ENCODE assay signal across 8 cellular contexts in genomic region chr17:8209909-8210760, GRCh38. TPM values are rescaled to one million over a fixed set of nuclear protein-coding genes. Genes with fewer than 3 reads are reported as not detected.
DNase-seq lines count a peak whose midpoint lies in the region; ATAC-seq, FAIRE-seq and TF ChIP-seq lines count a peak whose summit lies in the region.

Gene AURKB, minus strand, starts transcription at chr17:8210575. Its CDS starts 351 bp downstream, at chr17:8210224.

- no peak for TF ChIP-seq POLR2A in tibial nerve (IDR thresholded peaks at IDR 0.05)

- H3K4me3 ChIP-seq in GM06990 (replicated peaks; ENCODE audit: low read depth, low read length) (peak within 1 kb of the TSS; percentile 85), pancreas (peak within 1 kb of the TSS in 3 of 4 donors; percentile 41 to 56 (median 44)), tibial nerve (peak within 1 kb of the TSS; percentile 45 to 66 (median 52))

- peaks cover 14% of the 10 kb centered on the region for H3K36me3 ChIP-seq in GM06990 (ENCODE audit: control insufficient read depth, insufficient read depth, low read length)
- H3K36me3 ChIP-seq in pancreas = no peaks in the 10 kb centered on the region
- no peaks in the 10 kb centered on the region for H3K36me3 ChIP-seq in tibial nerve

- H3K27ac ChIP-seq in pancreas = peak within 1 kb of the TSS in 2 of 4 donors; percentile 79 to 82
- peak within 1 kb of the TSS; percentile 80 to 93 (median 84) for H3K27ac ChIP-seq in tibial nerve

- peak; percentile 51 for FAIRE-seq in pancreas (lab: Jason Lieb, UNC)

- H3K36me3 Mint-ChIP-seq in activated naive CD4-positive, alpha-beta T cell treated with anti-CD3 and anti-CD28 coated beads, Interleukin-2, amount 50 U/mL, for 72 hours = peaks cover 37 to 39% of the 10 kb centered on the region in 2 donors

- TF ChIP-seq EP300 in tibial nerve (IDR thresholded peaks at IDR 0.05) = peak in 1 of 2 donors; percentile 80

- H3K4me1 ChIP-seq in pancreas = no peaks in the 10 kb centered on the region
- peaks cover 0 to 15% (median 7%) of the 10 kb centered on the region in 4 donors for H3K4me1 ChIP-seq in tibial nerve

- TF ChIP-seq CTCF in GM06990 (IDR thresholded peaks at IDR 0.05; ENCODE audit: insufficient read depth, low read length, poor library complexity, severe bottlenecking) = no peak
- no peak for TF ChIP-seq CTCF in pancreas (IDR thresholded peaks at IDR 0.05)
- TF ChIP-seq CTCF in tibial nerve (IDR thresholded peaks at IDR 0.05) = no peak

- ATAC-seq in HG02571 (IDR thresholded peaks at IDR 0.05; ENCODE audit: unreplicated experiment) (peak; percentile 78), pancreas (peak; percentile 98 to 99 (median 99))
- peak; percentile 97 to 98 for ATAC-seq in activated naive CD4-positive, alpha-beta T cell treated with anti-CD3 and anti-CD28 coated beads, Interleukin-2, amount 50 U/mL, for 72 hours

- WGBS in pancreas, 2 donors = 7% methylated on average over 44 to 46 of the region's 46 CpGs
- 2 to 3% methylated on average over 45 of the region's 46 CpGs for WGBS in tibial nerve, 2 donors

- DNase-seq in GM06990 (ENCODE audit: extremely low read depth, insufficient read length) (peak; percentile 90), NCI-H1048 (lab: John Stamatoyannopoulos, UW) (peak; percentile 92), SKM-1 treated with dmso at 0.1 percent for 144 hours (lab: John Stamatoyannopoulos, UW; ENCODE audit: unreplicated experiment) (peak; percentile 71), head of caudate nucleus (peak; percentile 89 to 98 (median 95)), pancreas (peak; percentile 91 to 97 (median 94)), tibial nerve (ENCODE audit: low spot score in 2 of 2) (peak; percentile 91 to 98)
- DNase-seq in activated naive CD4-positive, alpha-beta T cell treated with anti-CD3 and anti-CD28 coated beads, Interleukin-2, amount 50 U/mL, for 72 hours (ENCODE audit: low spot score in 2 of 2) = peak; percentile 91 to 94

- H3K27me3 ChIP-seq in GM06990 (replicated peaks; ENCODE audit: control insufficient read depth, insufficient read depth, low read length) (no peaks in the 10 kb centered on the region), pancreas (no peaks in the 10 kb centered on the region), tibial nerve (no peaks in the 10 kb centered on the region)

- H3K27ac Mint-ChIP-seq in activated naive CD4-positive, alpha-beta T cell treated with anti-CD3 and anti-CD28 coated beads, Interleukin-2, amount 50 U/mL, for 72 hours = peak within 1 kb of the TSS; percentile 97 to 98

- intact Hi-C loops in head of caudate nucleus (cut with DNase I) (no loop called here), pancreas (cut with DNase I) (no loop called here)

- no peaks in the 10 kb centered on the region for H3K9me3 ChIP-seq in pancreas
- no peaks in the 10 kb centered on the region for H3K9me3 ChIP-seq in tibial nerve

- no peaks in the 10 kb centered on the region for H3K9me3 Mint-ChIP-seq in activated naive CD4-positive, alpha-beta T cell treated with anti-CD3 and anti-CD28 coated beads, Interleukin-2, amount 50 U/mL, for 72 hours

RNA-seq across cellular contexts. Expression of gene AURKB, which starts in this region (rescaled TPM):
- total RNA-seq in activated naive CD4-positive, alpha-beta T cell treated with anti-CD3 and anti-CD28 coated beads, Interleukin-2, amount 50 U/mL, for 72 hours = 100 to 1,000 TPM; 169 to 319 TPM
- total RNA-seq in pancreas (1 to 10 TPM in 1 of 6 donors, under 1 TPM in 2, not detected in 3; 0.47 to 2.0 (median 0.95) TPM), tibial nerve (10 to 100 TPM; 31.2 to 78.1 (median 39.6) TPM)
- polyA plus RNA-seq in pancreas = under 1 TPM; 0.40 to 0.72 TPM

Comparison
In these comparisons a context has a peak if more than half of its experiments do, and no peak if none do; other contexts are left out.
1. RNA of gene AURKB (total RNA-seq): 169 to 319 TPM in activated naive CD4-positive, alpha-beta T cell treated with anti-CD3 and anti-CD28 coated beads, Interleukin-2, amount 50 U/mL, for 72 hours and 31.2 to 78.1 TPM in tibial nerve; 0.47 to 2.0 TPM in pancreas; every median in the first group is over 10 times any median in the second.
2. Peak in every context shown above with its lines, with median percentiles within 50 percentile points of each other: DNase-seq, H3K4me3 ChIP-seq and ATAC-seq.